ENCODE assay signal across 33 cellular contexts in genomic region chr13:90645582-90645981, GRCh38.
"Had no signal": no experiment of that assay in that cellular context is flagged by ENCODE, and none has a peak within 500 bp of the region (broad histone marks: within the 10 kb centered on the region; RNA-seq: fewer than 3 reads in every experiment).

No MANE protein-coding gene starts in this region.

- ATAC-seq: activated naive CD4-positive, alpha-beta T cell treated with anti-CD3 and anti-CD28 coated beads, Interleukin-2, amount 50 U/mL, for 72 hours; activated naive CD8-positive, alpha-beta T cell treated with anti-CD3 and anti-CD28 coated beads, Interleukin-2, amount 50 U/mL, for 24 hours; activated T-cell treated with anti-CD3 and anti-CD28 coated beads, Interleukin-2, amount 50 U/mL, for 4 hours; activated T-cell treated with anti-CD3 and anti-CD28 coated beads, Interleukin-2, amount 50 U/mL, for 72 hours; activated T-helper 17 cell treated with anti-CD3 and anti-CD28 coated beads, Interleukin-2, amount 50 U/mL, for 72 hours; body of pancreas had no signal

- H3K4me3 ChIP-seq: adrenal gland, ascending aorta, body of pancreas, breast epithelium, cardiac muscle cell had no signal

- DNase-seq: activated effector memory CD4-positive, alpha-beta T cell treated with anti-CD3 and anti-CD28 coated beads, Interleukin-2, amount 50 U/mL, for 16 hours; activated effector memory CD4-positive, alpha-beta T cell treated with Interleukin-2 at 50 U/mL for 16 hours; activated gamma-delta T cell; activated gamma-delta T cell treated with Interleukin-2 at 50 U/mL for 16 hours; activated naive CD4-positive, alpha-beta T cell; activated naive CD4-positive, alpha-beta T cell treated with anti-CD3 and anti-CD28 coated beads for 36 hours; activated naive CD4-positive, alpha-beta T cell treated with anti-CD3 and anti-CD28 coated beads, Interleukin-2, amount 10 ng/mL, durations not matched to agents 7 days and 5 days; activated naive CD4-positive, alpha-beta T cell treated with anti-CD3 and anti-CD28 coated beads, Interleukin-2, amount 50 U/mL, for 16 hours; activated naive CD4-positive, alpha-beta T cell treated with Interleukin-2 at 50 U/mL for 16 hours; activated naive CD8-positive, alpha-beta T cell treated with anti-CD3 and anti-CD28 coated beads for 36 hours; activated naive CD8-positive, alpha-beta T cell treated with anti-CD3 and anti-CD28 coated beads, Interleukin-2, amount 10 ng/mL, durations not matched to agents 7 days and 5 days; activated naive CD8-positive, alpha-beta T cell treated with anti-CD3 and anti-CD28 coated beads, Interleukin-2, amount 50 U/mL, for 24 hours; activated T-cell treated with anti-CD3 and anti-CD28 coated beads, Interleukin-2, amount 50 U/mL, for 24 hours; activated T-cell treated with anti-CD3 and anti-CD28 coated beads, Interleukin-2, amount 50 U/mL, for 4 hours; activated T-cell treated with anti-CD3 and anti-CD28 coated beads, Interleukin-2, amount 50 U/mL, for 48 hours; activated T-cell treated with anti-CD3 and anti-CD28 coated beads, Interleukin-2, amount 50 U/mL, for 72 hours; adrenal gland; amniotic stem cell; amygdala; anterior cingulate cortex; aorta; body of pancreas; brain microvascular endothelial cell; caudate nucleus; central memory CD4-positive, alpha-beta T cell; cerebellar nuclear complex had no signal

- H3K36me3 ChIP-seq: adrenal gland, ascending aorta, brain microvascular endothelial cell, breast epithelium, cardiac muscle cell had no signal

- H3K4me1 ChIP-seq: adrenal gland, ascending aorta, body of pancreas, breast epithelium had no signal

- H3K9me3 ChIP-seq: adrenal gland, ascending aorta, body of pancreas, breast epithelium had no signal

- FAIRE-seq: astrocyte, bronchial epithelial cell had no signal

- H3K27ac ChIP-seq: adrenal gland, ascending aorta, body of pancreas, brain microvascular endothelial cell, breast epithelium, cardiac muscle cell had no signal

- H3K27me3 ChIP-seq: adrenal gland, ascending aorta, body of pancreas, brain microvascular endothelial cell, breast epithelium, cardiac muscle cell had no signal
